ENCODE assay signal across 12 cellular contexts in the genomic region with DNA sequence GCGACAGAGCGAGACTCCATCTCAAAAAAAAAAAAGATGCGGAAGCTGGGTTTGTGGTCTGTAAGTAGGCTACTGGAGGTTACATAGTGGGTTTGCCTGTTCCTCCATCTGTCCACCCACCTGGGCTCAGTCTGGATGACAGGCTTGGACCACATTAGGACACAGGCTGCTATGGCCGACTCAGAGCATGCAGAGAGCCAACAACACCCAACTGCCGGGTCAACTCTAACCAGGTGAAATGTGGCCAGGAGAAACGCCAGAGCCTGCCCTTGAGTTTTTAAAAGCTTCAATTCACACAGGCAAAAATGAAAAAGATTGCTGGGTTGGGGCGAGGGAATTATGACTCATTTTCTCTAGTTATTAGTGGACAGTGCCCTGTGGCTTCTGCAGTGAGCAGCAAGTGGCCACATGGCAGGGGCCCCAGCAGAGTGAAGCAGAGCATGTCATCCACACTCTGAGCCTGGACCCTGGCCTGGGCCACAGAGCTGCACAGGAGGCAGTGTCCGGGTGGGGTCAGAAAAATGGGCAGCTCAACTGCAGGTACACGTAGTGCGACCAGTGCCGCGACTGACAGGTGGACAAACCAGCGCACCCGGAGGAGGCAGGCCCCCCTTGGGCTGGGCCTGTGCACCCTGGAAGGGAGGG.
DNase-seq lines count a peak whose midpoint lies in the region; ATAC-seq, FAIRE-seq and TF ChIP-seq lines count a peak whose summit lies in the region.
"Had no signal": no experiment of that assay in that cellular context is flagged by ENCODE, and none has a peak within 500 bp of the region (broad histone marks: within the 10 kb centered on the region; RNA-seq: fewer than 3 reads in every experiment).

No MANE protein-coding gene starts in this region.

- intact Hi-C loops in Right ventricle myocardium superior (cut with DNase I) = no loop called here

- H3K27me3 Mint-ChIP-seq in activated T-cell treated with anti-CD3 and anti-CD28 coated beads, Interleukin-2, amount 50 U/mL, for 24 hours = no peaks in the 10 kb centered on the region

- H3K27ac Mint-ChIP-seq in activated T-cell treated with anti-CD3 and anti-CD28 coated beads, Interleukin-2, amount 50 U/mL, for 24 hours = no peak overlapping the region
- H3K27ac Mint-ChIP-seq: brain had no signal

- H3K9me3 Mint-ChIP-seq in activated T-cell treated with anti-CD3 and anti-CD28 coated beads, Interleukin-2, amount 50 U/mL, for 24 hours = no peaks in the 10 kb centered on the region
- H3K9me3 Mint-ChIP-seq: brain had no signal

- H3K4me3 Mint-ChIP-seq in activated T-cell treated with anti-CD3 and anti-CD28 coated beads, Interleukin-2, amount 50 U/mL, for 24 hours = no peak overlapping the region
- H3K4me3 Mint-ChIP-seq: brain had no signal

- FAIRE-seq in D721Med (lab: Jason Lieb, UNC) = no peak

- TF ChIP-seq CTCF in D721Med (IDR thresholded peaks at IDR 0.05; ENCODE audit: insufficient read depth, missing control alignments) = no peak

- no peaks in the 10 kb centered on the region for H3K36me3 Mint-ChIP-seq in activated T-cell treated with anti-CD3 and anti-CD28 coated beads, Interleukin-2, amount 50 U/mL, for 24 hours (ENCODE audit: low read depth)
- H3K36me3 Mint-ChIP-seq: brain had no signal

- DNase-seq in AG20443 (ENCODE audit: low spot score) (peak; percentile 37), M059J (ENCODE audit: low read depth) (peak; percentile 25), HuH-7 (ENCODE audit: low spot score) (no peak), D721Med (ENCODE audit: insufficient read length, low spot score) (no peak), Right ventricle myocardium superior (no peak)
- no peak for DNase-seq in activated T-cell treated with anti-CD3 and anti-CD28 coated beads, Interleukin-2, amount 50 U/mL, for 24 hours
- DNase-seq: AML-193; stimulated activated CD4-positive, alpha-beta T cell treated with anti-CD3 and anti-CD28 coated beads, Interleukin-1b, Interleukin-23, amount 100 ng/mL, for 48 hours had no signal

- peaks cover 6% of the 10 kb centered on the region for H3K4me1 Mint-ChIP-seq in activated T-cell treated with anti-CD3 and anti-CD28 coated beads, Interleukin-2, amount 50 U/mL, for 24 hours (ENCODE audit: low read depth)

- ATAC-seq in GM18909 (IDR thresholded peaks at IDR 0.05; ENCODE audit: poor library complexity, unreplicated experiment) (peak; percentile 64), HG02763 (IDR thresholded peaks at IDR 0.05; ENCODE audit: unreplicated experiment) (peak; percentile 55), Right ventricle myocardium superior (ENCODE audit: poor library complexity) (no peak)
- ATAC-seq: gastroesophageal sphincter had no signal

Comparison
In these comparisons a context has a peak if more than half of its experiments do, and no peak if none do; other contexts are left out.
1. DNase-seq: peak in AG20443 (single experiment) and M059J (single experiment); none in HuH-7 (single experiment), D721Med (single experiment), activated T-cell treated with anti-CD3 and anti-CD28 coated beads, Interleukin-2, amount 50 U/mL, for 24 hours (single experiment) and Right ventricle myocardium superior (single experiment).